In the genomic region with DNA sequence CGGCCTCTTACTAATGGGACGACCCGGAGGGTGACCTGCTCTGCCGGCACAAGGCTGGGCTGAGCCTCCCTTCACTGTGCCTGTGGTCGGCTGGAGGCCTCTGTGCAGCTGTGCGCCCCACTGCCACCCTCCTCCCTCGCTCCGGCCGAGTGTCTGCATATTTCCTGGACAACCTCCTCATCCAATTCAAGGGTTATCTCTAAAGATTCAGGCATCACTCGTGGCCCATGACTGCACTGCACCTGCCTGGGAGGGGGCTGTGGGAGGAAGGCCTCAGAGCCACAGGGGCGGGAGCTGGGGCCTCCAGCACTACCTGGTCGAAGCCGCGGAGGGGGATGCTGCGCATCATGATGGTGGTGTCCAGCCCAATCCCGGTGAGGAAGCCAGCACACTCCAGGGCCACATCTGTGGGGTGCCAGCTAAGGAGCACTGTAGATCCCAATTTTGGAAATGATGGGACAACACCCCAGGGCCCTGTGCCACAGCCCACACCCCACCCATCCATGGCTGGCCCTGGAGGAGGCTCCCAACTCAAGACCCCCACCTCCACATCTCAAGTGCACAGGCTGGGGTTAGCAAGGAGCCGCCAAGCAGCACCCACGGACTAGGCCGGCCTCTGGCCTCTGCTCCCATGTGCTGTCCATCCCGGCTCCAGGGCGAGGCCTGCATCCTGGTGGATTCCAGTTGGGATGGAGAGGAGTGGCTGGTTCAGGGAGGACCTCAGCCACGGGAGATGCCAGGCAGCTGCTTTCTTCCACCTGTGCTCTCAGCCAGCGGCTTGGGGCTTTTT, we compare ENCODE assay signal across 1 cellular context.
TF ChIP-seq lines count a peak whose summit lies in the region.

No MANE protein-coding gene starts in this region.

TF ChIP-seq in K562, 482 proteins besides CTCF, POLR2A, EP300 and RAD21:
- no peak for TF ChIP-seq HMGN3 (IDR thresholded peaks at IDR 0.05; ENCODE audit: borderline replicate concordance, extremely low read depth, insufficient read length, low read depth, low read length)
- TF ChIP-seq MXD1 (CRISPR knock-in tag; IDR thresholded peaks at IDR 0.05; ENCODE audit: borderline replicate concordance, poor library complexity, severe bottlenecking) = no peak
- no peak for TF ChIP-seq ZNF609 (CRISPR knock-in tag; IDR thresholded peaks at IDR 0.05; ENCODE audit: borderline replicate concordance)
- TF ChIP-seq ZNF707 (CRISPR knock-in tag; conservative IDR thresholded peaks at IDR 0.05) = no peak
- no peak for TF ChIP-seq STAT6 (CRISPR knock-in tag; IDR thresholded peaks at IDR 0.05)
- TF ChIP-seq IRF9 (tag; IDR thresholded peaks at IDR 0.05) = no peak
- TF ChIP-seq POLR2G (IDR thresholded peaks at IDR 0.05; ENCODE audit: low read depth, low read length) = peak; percentile 35; the same call in 1 of the 2 replicates
- TF ChIP-seq, protein P1, sequence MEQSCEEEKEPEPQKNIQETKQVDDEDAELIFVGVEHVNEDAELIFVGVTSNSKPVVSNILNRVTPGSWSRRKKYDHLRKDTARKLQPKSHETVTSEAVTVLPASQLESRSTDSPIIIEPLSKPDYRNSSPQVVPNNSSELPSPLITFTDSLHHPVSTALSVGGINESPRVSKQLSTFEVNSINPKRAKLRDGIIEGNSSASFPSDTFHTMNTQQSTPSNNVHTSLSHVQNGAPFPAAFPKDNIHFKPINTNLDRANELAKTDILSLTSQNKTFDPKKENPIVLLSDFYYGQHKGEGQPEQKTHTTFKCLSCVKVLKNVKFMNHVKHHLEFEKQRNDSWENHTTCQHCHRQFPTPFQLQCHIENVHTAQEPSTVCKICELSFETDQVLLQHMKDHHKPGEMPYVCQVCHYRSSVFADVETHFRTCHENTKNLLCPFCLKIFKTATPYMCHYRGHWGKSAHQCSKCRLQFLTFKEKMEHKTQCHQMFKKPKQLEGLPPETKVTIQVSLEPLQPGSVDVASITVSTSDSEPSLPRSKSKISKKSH (CRISPR knock-in tag; IDR thresholded peaks at IDR 0.05) = no peak
- TF ChIP-seq NR0B1 (IDR thresholded peaks at IDR 0.05; ENCODE audit: partially characterized antibody) = no peak
- TF ChIP-seq RFX5 (IDR thresholded peaks at IDR 0.05; ENCODE audit: low read depth, low read length) = no peak
- no peak for TF ChIP-seq NR4A1 (CRISPR knock-in tag; IDR thresholded peaks at IDR 0.05)
- TF ChIP-seq NR4A1 (tag; IDR thresholded peaks at IDR 0.05) = no peak
- TF ChIP-seq ASH1L (IDR thresholded peaks at IDR 0.05; ENCODE audit: borderline replicate concordance, low read depth, partially characterized antibody) = no peak
- no peak for TF ChIP-seq RBBP5 (IDR thresholded peaks at IDR 0.05; ENCODE audit: borderline replicate concordance, insufficient read depth, low read length, poor library complexity, severe bottlenecking)
- TF ChIP-seq, protein P2, sequence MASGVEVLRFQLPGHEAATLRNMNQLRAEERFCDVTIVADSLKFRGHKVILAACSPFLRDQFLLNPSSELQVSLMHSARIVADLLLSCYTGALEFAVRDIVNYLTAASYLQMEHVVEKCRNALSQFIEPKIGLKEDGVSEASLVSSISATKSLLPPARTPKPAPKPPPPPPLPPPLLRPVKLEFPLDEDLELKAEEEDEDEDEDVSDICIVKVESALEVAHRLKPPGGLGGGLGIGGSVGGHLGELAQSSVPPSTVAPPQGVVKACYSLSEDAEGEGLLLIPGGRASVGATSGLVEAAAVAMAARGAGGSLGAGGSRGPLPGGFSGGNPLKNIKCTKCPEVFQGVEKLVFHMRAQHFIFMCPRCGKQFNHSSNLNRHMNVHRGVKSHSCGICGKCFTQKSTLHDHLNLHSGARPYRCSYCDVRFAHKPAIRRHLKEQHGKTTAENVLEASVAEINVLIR (CRISPR knock-in tag; IDR thresholded peaks at IDR 0.05) = no peak
- TF ChIP-seq CHCHD3 (CRISPR knock-in tag; IDR thresholded peaks at IDR 0.05) = peak; percentile 42; the same call in 1 of the 2 replicates
- TF ChIP-seq ZNF699 (CRISPR knock-in tag; IDR thresholded peaks at IDR 0.05; ENCODE audit: insufficient replicate concordance) = no peak
- no peak for TF ChIP-seq MCM5 (IDR thresholded peaks at IDR 0.05; ENCODE audit: low read depth)
- TF ChIP-seq RBM15 (IDR thresholded peaks at IDR 0.05; ENCODE audit: insufficient read depth, low read length) = no peak
- TF ChIP-seq ZSCAN32 (CRISPR knock-in tag; IDR thresholded peaks at IDR 0.05) = no peak
- TF ChIP-seq ATF7 (IDR thresholded peaks at IDR 0.05) = no peak
- TF ChIP-seq ZNF408 (CRISPR knock-in tag; IDR thresholded peaks at IDR 0.05; ENCODE audit: low read depth) = no peak
- TF ChIP-seq MIER1 (IDR thresholded peaks at IDR 0.05; ENCODE audit: low read depth) = no peak
- 0 out of 2 replicates have a peak, but pooled peaks have one; percentile 33 for TF ChIP-seq THAP7 (CRISPR knock-in tag; IDR thresholded peaks at IDR 0.05)
- TF ChIP-seq TEAD1 (CRISPR knock-in tag; IDR thresholded peaks at IDR 0.05) = no peak
